8 cellular contexts compared by ENCODE assay signal in the genomic region with DNA sequence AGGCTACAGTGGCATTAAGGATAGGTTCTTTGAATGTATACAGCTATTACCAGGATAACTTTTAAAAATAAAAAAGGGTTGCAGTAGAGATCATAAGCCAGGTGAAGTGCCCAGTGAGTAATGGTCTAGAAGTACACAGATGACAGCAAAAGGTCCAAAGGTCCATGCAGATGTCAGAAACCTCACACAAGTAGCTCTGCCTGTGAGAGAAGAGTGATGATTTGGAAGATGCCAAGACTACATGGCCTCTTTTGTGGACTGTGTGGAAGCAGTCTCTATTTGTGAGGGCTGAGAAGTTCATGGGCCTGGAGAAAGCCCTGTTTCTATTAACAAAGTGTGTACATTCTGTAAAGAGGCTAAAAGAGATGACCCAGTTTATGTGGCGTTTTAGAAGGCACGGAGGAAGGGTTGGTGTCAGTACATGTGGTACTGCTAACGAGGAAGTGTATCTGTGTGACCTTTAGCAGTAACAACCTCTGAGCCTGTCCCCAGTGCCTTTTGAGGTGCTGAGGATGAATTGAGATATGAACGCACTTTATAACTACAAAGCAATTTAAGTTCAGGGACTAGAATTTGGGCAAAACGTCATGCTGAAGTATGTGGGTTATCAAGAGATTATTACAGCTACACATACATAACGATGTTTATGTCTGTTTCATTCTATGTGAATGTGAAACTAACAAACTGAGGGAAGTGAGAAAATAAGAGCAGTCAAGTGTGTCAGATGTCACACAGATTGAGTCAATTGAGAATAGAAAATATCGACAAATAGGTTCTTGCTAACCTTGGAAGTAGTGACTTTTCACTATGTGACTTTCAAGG. TPM values are rescaled to one million over a fixed set of nuclear protein-coding genes. Genes with fewer than 3 reads are reported as not detected.
DNase-seq lines count a peak whose midpoint lies in the region; ATAC-seq and TF ChIP-seq lines count a peak whose summit lies in the region.

No MANE protein-coding gene starts in this region.

- POLR2A ChIA-PET in Panc1 (lab: Charles Lee): interaction anchor here (0.6 kb wide), 1 partner anchor 83 kb away, joined by 3 read pairs; no protein-coding TSS in a partner anchor

- no peak overlapping the region for H3K27ac ChIP-seq in Panc1 (ENCODE audit: low read length)

- peak overlapping the region; percentile 77 for H3K4me3 Mint-ChIP-seq in natural killer cell

- ATAC-seq in HG02571 (IDR thresholded peaks at IDR 0.05; ENCODE audit: unreplicated experiment): peak; percentile 83
- ATAC-seq in Panc1: peak; percentile 68
- peak; percentile 78 to 91 (median 85) for ATAC-seq in natural killer cell

- no TSS peak for BruUV-seq in Panc1 (replicated peaks; lab: Mats Ljungman, UMichigan)

- in situ Hi-C loops in Panc1 (cut with HindIII; ENCODE audit: low pct_unique_long_range_greater_than_20kb, low sequenced_read_pairs): no loop called here

- H3K4me1 Mint-ChIP-seq in natural killer cell: peaks cover 27 to 28% of the 10 kb centered on the region in 2 donors

- H3K4me3 ChIP-seq in Panc1 (ENCODE audit: low read depth in 2 of 2, low read length in 2 of 2): no peak overlapping the region

- no peaks in the 10 kb centered on the region for H3K9me3 Mint-ChIP-seq in natural killer cell

- H3K27me3 Mint-ChIP-seq in natural killer cell (ENCODE audit: low read depth in 2 of 2): no peaks in the 10 kb centered on the region

- peaks cover 13% of the 10 kb centered on the region for H3K36me3 ChIP-seq in Panc1 (ENCODE audit: control insufficient read depth, insufficient read depth, low read length)

- H3K27ac Mint-ChIP-seq in natural killer cell: peak overlapping the region; percentile 83 to 96

- H3K9me3 ChIP-seq in Panc1 (ENCODE audit: control insufficient read depth, insufficient read depth, low read depth, low read length): no peaks in the 10 kb centered on the region

- no peak for TF ChIP-seq CTCF in Panc1 (IDR thresholded peaks at IDR 0.05)
- TF ChIP-seq CTCF in natural killer cell (IDR thresholded peaks at IDR 0.05): no peak

- peaks cover 2% of the 10 kb centered on the region; the same call in 1 of the 2 replicates for H3K4me1 ChIP-seq in Panc1 (ENCODE audit: control insufficient read depth, insufficient read depth, low read length)

- CTCF ChIA-PET in Panc1 (lab: Charles Lee): interaction anchor here (0.6 kb wide), 1 partner anchor 53 kb away, joined by 3 read pairs; no protein-coding TSS in a partner anchor

- no peaks in the 10 kb centered on the region for H3K27me3 ChIP-seq in Panc1 (ENCODE audit: control insufficient read depth, insufficient read depth, low read length)

- peak; percentile 12 for DNase-seq in NCI-H82 (lab: John Stamatoyannopoulos, UW)
- no peak for DNase-seq in NCI-H82 treated with DMSO at 0.1 percent for 48 hours (lab: John Stamatoyannopoulos, UW; ENCODE audit: unreplicated experiment)
- no peak for DNase-seq in Panc1 (ENCODE audit: low read depth, low spot score)
- DNase-seq in natural killer cell: peak; percentile 22
- DNase-seq in DMS153 treated with DMSO at 0.1 percent for 48 hours (lab: John Stamatoyannopoulos, UW; ENCODE audit: unreplicated experiment): no peak
- no peak for DNase-seq in hippocampal formation (lab: John Stamatoyannopoulos, UW)
- DNase-seq in head of caudate nucleus: no peak

- no peaks in the 10 kb centered on the region for H3K36me3 Mint-ChIP-seq in natural killer cell

- intact Hi-C loops in Panc1 (cut with micrococcal nuclease; ENCODE audit: unreplicated experiment): no loop called here
- intact Hi-C loops in natural killer cell (cut with micrococcal nuclease): no loop called here
- intact Hi-C loops in head of caudate nucleus (cut with DNase I): no loop called here

RNA-seq across cellular contexts. Expression of a gene that starts 7.6 kb away (rescaled TPM):
- 245 TPM for total RNA-seq in Panc1 (2021; ENCODE audit: unreplicated experiment)
- polyA plus RNA-seq in Panc1 (2012; ENCODE audit: insufficient read length): 209 TPM
- 100 to 1,000 TPM; 124 to 197 (median 167) TPM for total RNA-seq in natural killer cell

Comparison
In these comparisons a context has a peak if more than half of its experiments do, and no peak if none do; other contexts are left out.
1. DNase-seq: peak in NCI-H82 (single experiment) and natural killer cell (single experiment); none in NCI-H82 treated with DMSO at 0.1 percent for 48 hours (single experiment), Panc1 (single experiment), DMS153 treated with DMSO at 0.1 percent for 48 hours (single experiment), hippocampal formation (0 of 2) and head of caudate nucleus (0 of 42).
2. Peak in every context shown above with its lines, with median percentiles within 50 percentile points of each other: ATAC-seq.